In the genomic region with DNA sequence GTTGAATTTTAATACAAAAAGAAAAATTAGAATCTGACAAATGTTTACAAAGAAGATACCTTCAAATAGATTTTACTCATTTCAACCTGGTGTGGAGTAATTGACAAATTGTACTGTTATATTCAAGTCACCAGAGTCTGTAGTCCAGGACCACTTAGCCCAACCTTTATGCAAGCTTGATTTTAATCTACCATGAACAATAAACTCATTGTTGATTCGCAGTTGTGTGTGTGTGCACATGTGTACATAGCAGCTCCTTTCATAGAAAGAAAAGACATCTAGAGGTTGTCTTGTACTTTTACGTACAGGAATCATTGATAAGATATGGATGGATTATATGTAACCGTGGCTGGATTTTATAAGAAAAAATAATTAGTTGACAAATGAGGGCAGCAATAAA, we compare ENCODE assay signal across 31 cellular contexts.
"Had no signal": no experiment of that assay in that cellular context is flagged by ENCODE, and none has a peak within 500 bp of the region (broad histone marks: within the 10 kb centered on the region; RNA-seq: fewer than 3 reads in every experiment).

No MANE protein-coding gene starts in this region.

- H3K9me3 Mint-ChIP-seq: activated B cell treated with CpG ODN at 0.5 μM for 24 hours; activated CD8-positive, alpha-beta T cell treated with anti-CD3 and anti-CD28 coated beads for 36 hours; activated naive CD4-positive, alpha-beta T cell treated with anti-CD3 and anti-CD28 coated beads, Interleukin-2, amount 10 ng/mL, durations not matched to agents 7 days and 5 days; activated naive CD8-positive, alpha-beta T cell treated with anti-CD3 and anti-CD28 coated beads, Interleukin-2, amount 50 U/mL, for 24 hours; activated T-cell treated with anti-CD3 and anti-CD28 coated beads, Interleukin-2, amount 50 U/mL, for 4 hours; activated T-helper 1 cell treated with anti-CD3 and anti-CD28 coated beads, Interleukin-12 subunit alpha, Interleukin-12 subunit beta, Interleukin-2, Interleukin-4 antibody, amounts not matched to agents 30 ng/mL and 10 ng/mL and 1 ng/mL, durations not matched to agents 14 hours and 24 hours and 36 hours had no signal

- H3K27ac Mint-ChIP-seq: activated B cell treated with CpG ODN at 0.5 μM for 24 hours; activated CD8-positive, alpha-beta T cell treated with anti-CD3 and anti-CD28 coated beads for 36 hours; activated naive CD4-positive, alpha-beta T cell treated with anti-CD3 and anti-CD28 coated beads, Interleukin-2, amount 10 ng/mL, durations not matched to agents 7 days and 5 days; activated naive CD8-positive, alpha-beta T cell; activated naive CD8-positive, alpha-beta T cell treated with anti-CD3 and anti-CD28 coated beads, Interleukin-2, amount 50 U/mL, for 24 hours; activated T-helper 1 cell treated with anti-CD3 and anti-CD28 coated beads, Interleukin-12 subunit alpha, Interleukin-12 subunit beta, Interleukin-2, Interleukin-4 antibody, amounts not matched to agents 30 ng/mL and 10 ng/mL and 1 ng/mL, durations not matched to agents 14 hours and 24 hours and 36 hours; brain had no signal

- H3K36me3 Mint-ChIP-seq: activated naive CD4-positive, alpha-beta T cell treated with anti-CD3 and anti-CD28 coated beads, Interleukin-2, amount 10 ng/mL, durations not matched to agents 7 days and 5 days; activated naive CD8-positive, alpha-beta T cell; brain had no signal

- H3K27me3 Mint-ChIP-seq: activated B cell treated with CpG ODN at 0.5 μM for 24 hours; activated CD8-positive, alpha-beta T cell treated with anti-CD3 and anti-CD28 coated beads for 36 hours; activated naive CD8-positive, alpha-beta T cell had no signal

- H3K4me3 Mint-ChIP-seq: activated B cell treated with CpG ODN at 0.5 μM for 24 hours; activated CD8-positive, alpha-beta T cell treated with anti-CD3 and anti-CD28 coated beads for 36 hours; activated naive CD4-positive, alpha-beta T cell treated with anti-CD3 and anti-CD28 coated beads, Interleukin-2, amount 10 ng/mL, durations not matched to agents 7 days and 5 days; activated naive CD8-positive, alpha-beta T cell; activated naive CD8-positive, alpha-beta T cell treated with anti-CD3 and anti-CD28 coated beads, Interleukin-2, amount 50 U/mL, for 24 hours; activated T-cell treated with anti-CD3 and anti-CD28 coated beads, Interleukin-2, amount 50 U/mL, for 4 hours; activated T-helper 1 cell treated with anti-CD3 and anti-CD28 coated beads, Interleukin-12 subunit alpha, Interleukin-12 subunit beta, Interleukin-2, Interleukin-4 antibody, amounts not matched to agents 30 ng/mL and 10 ng/mL and 1 ng/mL, durations not matched to agents 14 hours and 24 hours and 36 hours; brain had no signal

- DNase-seq: activated B cell treated with CpG ODN at 0.5 μM for 24 hours; activated CD4-positive, alpha-beta T cell treated with anti-CD3 and anti-CD28 coated beads for 4 hours; activated CD4-positive, alpha-beta T cell treated with anti-CD3 and anti-CD28 coated beads, Interleukin-2, amount 50 U/mL, for 4 hours; activated CD4-positive, CD25-positive, alpha-beta regulatory T cell treated with anti-CD3 and anti-CD28 coated beads, Interleukin-2, amount 50 U/mL, for 72 hours; activated CD8-positive, alpha-beta T cell treated with anti-CD3 and anti-CD28 coated beads for 36 hours; activated effector memory CD4-positive, alpha-beta T cell treated with Interleukin-2 at 50 U/mL for 16 hours; activated naive CD4-positive, alpha-beta T cell treated with anti-CD3 and anti-CD28 coated beads, Interleukin-2, amount 10 ng/mL, durations not matched to agents 7 days and 5 days; activated naive CD8-positive, alpha-beta T cell treated with anti-CD3 and anti-CD28 coated beads, Interleukin-2, amount 50 U/mL, for 24 hours; activated T-cell treated with anti-CD3 and anti-CD28 coated beads, Interleukin-2, amount 50 U/mL, for 4 hours; anterior cingulate cortex; caudate nucleus; MM.1S; MV-4-11; NCI-H1092; NCI-H1436 treated with DMSO at 0.1 percent for 48 hours; NCI-H1694 treated with DMSO at 0.1 percent for 48 hours; NCI-H2029; NCI-H345; NCI-H524 treated with DMSO at 0.1 percent for 48 hours; NK-92 treated with Interleukin-12 subunit alpha and Interleukin-12 subunit beta, amount 100 ng/mL, for 24 hours; PC-9; SIG-M5; SW 1271; T-helper 1 cell; T-helper 2 cell; T-helper 9 cell had no signal

- FAIRE-seq: bronchial epithelial cell, RCC 7860 had no signal

- H3K4me1 Mint-ChIP-seq: activated naive CD4-positive, alpha-beta T cell treated with anti-CD3 and anti-CD28 coated beads, Interleukin-2, amount 10 ng/mL, durations not matched to agents 7 days and 5 days; activated naive CD8-positive, alpha-beta T cell treated with anti-CD3 and anti-CD28 coated beads, Interleukin-2, amount 50 U/mL, for 24 hours; brain had no signal
